10 cellular contexts compared by ENCODE assay signal in the genomic region with DNA sequence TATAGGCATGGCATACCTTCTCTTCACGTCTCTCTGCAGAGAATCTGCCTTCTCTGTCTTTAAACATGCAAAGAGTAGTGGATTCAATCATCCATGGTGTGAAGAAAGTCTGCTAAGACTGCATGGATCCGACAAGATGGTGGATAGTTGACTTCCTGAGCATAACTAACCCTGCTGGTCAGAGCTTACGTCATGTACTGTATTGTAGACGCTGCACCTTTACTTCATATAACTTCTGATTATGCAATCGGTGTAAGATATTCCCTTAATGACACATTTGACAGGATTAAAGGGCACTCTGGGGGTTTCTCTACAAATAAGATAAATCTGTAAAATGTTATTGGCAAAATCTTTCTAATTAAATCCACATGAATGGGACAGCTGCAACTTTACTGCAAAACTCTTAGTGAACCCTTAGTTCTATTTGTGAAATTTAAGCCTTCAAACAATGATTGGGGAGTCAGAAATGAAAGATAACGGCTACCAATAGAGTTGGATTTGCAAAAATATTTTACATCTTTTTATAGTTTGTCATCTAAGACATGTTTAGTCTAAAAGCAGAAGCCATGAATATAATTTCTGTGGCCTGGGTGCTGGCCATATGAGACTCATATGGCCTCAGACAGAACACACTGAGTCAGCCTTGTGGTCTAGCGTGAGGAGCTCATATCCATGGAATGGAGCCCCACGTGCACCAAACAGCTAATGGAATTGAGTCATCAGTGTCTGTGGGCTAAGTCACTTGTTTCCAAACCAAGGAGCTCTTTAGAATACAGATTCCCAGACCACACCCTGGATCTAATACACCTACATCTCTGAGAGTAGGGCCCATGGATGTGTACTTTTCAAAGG.
DNase-seq lines count a peak whose midpoint lies in the region; ATAC-seq and TF ChIP-seq lines count a peak whose summit lies in the region.
"Had no signal": no experiment of that assay in that cellular context is flagged by ENCODE, and none has a peak within 500 bp of the region (broad histone marks: within the 10 kb centered on the region; RNA-seq: fewer than 3 reads in every experiment).

No MANE protein-coding gene starts in this region.

- H4K20me1 ChIP-seq in neural progenitor cell (ENCODE audit: low read depth), result no peaks in the 10 kb centered on the region

- no peak for TF ChIP-seq CTCF in NB4 (IDR thresholded peaks at IDR 0.05; ENCODE audit: low read depth, low read length)
- TF ChIP-seq CTCF in cardiac fibroblast (IDR thresholded peaks at IDR 0.05; ENCODE audit: low read depth, low read length), result no peak
- no peak for TF ChIP-seq CTCF in neural progenitor cell (IDR thresholded peaks at IDR 0.05)
- no peak for TF ChIP-seq CTCF in tibial nerve (IDR thresholded peaks at IDR 0.05)

- no peak overlapping the region for H3K4me3 Mint-ChIP-seq in neural progenitor cell
- H3K4me3 Mint-ChIP-seq: activated naive CD4-positive, alpha-beta T cell treated with anti-CD3 and anti-CD28 coated beads, Interleukin-2, amount 50 U/mL, for 24 hours; neural crest cell had no signal

- H3K9me3 Mint-ChIP-seq in neural progenitor cell, result peaks cover 3% of the 10 kb centered on the region

- peaks cover 2% of the 10 kb centered on the region for H3K27me3 Mint-ChIP-seq in neural progenitor cell (ENCODE audit: insufficient read depth, low read depth)

- H3K27me3 ChIP-seq in neural progenitor cell, result no peaks in the 10 kb centered on the region
- H3K27me3 ChIP-seq in tibial nerve, result no peaks in the 10 kb centered on the region

- no peak for TF ChIP-seq EP300 in tibial nerve (IDR thresholded peaks at IDR 0.05)

- no peaks in the 10 kb centered on the region for H3K79me2 ChIP-seq in neural progenitor cell (ENCODE audit: low read depth)

- no peak overlapping the region for H3K9ac ChIP-seq in neural progenitor cell

- H2AFZ ChIP-seq in neural progenitor cell (replicated peaks), result peak overlapping the region; percentile 78

- no peaks in the 10 kb centered on the region for H3K9me3 ChIP-seq in neural progenitor cell (ENCODE audit: low read depth)
- no peaks in the 10 kb centered on the region for H3K9me3 ChIP-seq in tibial nerve

- no peaks in the 10 kb centered on the region for H3K36me3 ChIP-seq in neural progenitor cell
- H3K36me3 ChIP-seq in tibial nerve, result no peaks in the 10 kb centered on the region

- H3K4me1 Mint-ChIP-seq in neural progenitor cell, result peaks cover 3% of the 10 kb centered on the region
- H3K4me1 Mint-ChIP-seq: activated naive CD4-positive, alpha-beta T cell treated with anti-CD3 and anti-CD28 coated beads, Interleukin-2, amount 50 U/mL, for 24 hours; neural crest cell had no signal

- no peak overlapping the region for H3K27ac Mint-ChIP-seq in neural progenitor cell
- H3K27ac Mint-ChIP-seq: activated naive CD4-positive, alpha-beta T cell treated with anti-CD3 and anti-CD28 coated beads, Interleukin-2, amount 50 U/mL, for 24 hours had no signal

- DNase-seq in EH (ENCODE audit: low read depth) (peak; percentile 100), NB4 (ENCODE audit: low read depth) (peak; percentile 56), cardiac fibroblast (ENCODE audit: low read depth in 2 of 2) (peak; percentile 94 to 100), neural progenitor cell (ENCODE audit: low spot score) (no peak), HuH-7.5 (ENCODE audit: low spot score) (no peak), tibial nerve (ENCODE audit: low spot score in 2 of 2) (no peak)

- H3K4me2 ChIP-seq in neural progenitor cell, result no peak overlapping the region

- H3K27ac ChIP-seq in neural progenitor cell, result no peak overlapping the region
- no peak overlapping the region for H3K27ac ChIP-seq in tibial nerve

- H3K36me3 Mint-ChIP-seq in neural progenitor cell, result no peaks in the 10 kb centered on the region
- H3K36me3 Mint-ChIP-seq: activated naive CD4-positive, alpha-beta T cell treated with anti-CD3 and anti-CD28 coated beads, Interleukin-2, amount 50 U/mL, for 24 hours had no signal

- ATAC-seq in GM21528 (IDR thresholded peaks at IDR 0.05; ENCODE audit: low FRiP score, unreplicated experiment) (no peak), GM21360 (IDR thresholded peaks at IDR 0.05; ENCODE audit: unreplicated experiment) (no peak)

- H3K4me3 ChIP-seq in NB4 (ENCODE audit: low read depth, low read length) (no peak overlapping the region), cardiac fibroblast (replicated peaks in 1 of 2; ENCODE audit: low read depth in 2 of 2, low read length in 2 of 2) (no peak overlapping the region), neural progenitor cell (no peak overlapping the region), tibial nerve (no peak overlapping the region)

- no peaks in the 10 kb centered on the region for H3K4me1 ChIP-seq in neural progenitor cell
- H3K4me1 ChIP-seq in tibial nerve, result no peaks in the 10 kb centered on the region

- WGBS in tibial nerve, 2 donors, result 76 to 85% methylated on average over 8 of the region's 8 CpGs

- no peak for TF ChIP-seq POLR2A in NB4 (IDR thresholded peaks at IDR 0.05; ENCODE audit: extremely low read depth, insufficient read length)
- TF ChIP-seq POLR2A in tibial nerve (IDR thresholded peaks at IDR 0.05), result no peak

- no peaks in the 10 kb centered on the region for H3F3A ChIP-seq in neural progenitor cell (ENCODE audit: low read depth)

Comparison
In these comparisons a context has a peak if more than half of its experiments do, and no peak if none do; other contexts are left out.
1. DNase-seq: peak in EH (single experiment), NB4 (single experiment) and cardiac fibroblast (2 of 2); none in neural progenitor cell (single experiment), HuH-7.5 (single experiment) and tibial nerve (0 of 2).